In the genomic region with DNA sequence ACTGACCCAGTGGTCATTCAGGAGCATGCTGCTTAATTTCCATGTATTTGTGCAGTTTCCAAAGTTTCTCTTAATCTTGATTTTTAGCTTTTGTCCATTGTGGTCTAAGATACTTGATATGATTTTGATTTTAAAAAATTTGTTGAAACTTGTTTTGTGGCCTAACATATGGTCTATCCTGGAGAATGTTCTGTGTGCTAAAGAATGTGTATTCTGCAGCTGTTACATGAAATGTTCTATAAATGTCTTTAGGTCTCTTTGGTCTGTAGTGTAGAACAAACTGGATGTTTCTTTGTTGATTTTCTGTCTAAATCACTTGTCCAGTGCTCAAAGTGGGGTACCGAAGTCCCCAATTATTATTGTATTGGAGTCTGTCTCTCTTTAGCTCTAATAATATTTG, we compare ENCODE assay signal across 1 cellular context.
TF ChIP-seq lines count a peak whose summit lies in the region.

No MANE protein-coding gene starts in this region.

TF ChIP-seq in H1, 55 proteins besides CTCF, POLR2A, EP300 and RAD21:
- TF ChIP-seq CEBPB (IDR thresholded peaks at IDR 0.05; ENCODE audit: low read depth, low read length) (no peak), SP2 (IDR thresholded peaks at IDR 0.05; ENCODE audit: low read length) (no peak), SIX5 (IDR thresholded peaks at IDR 0.05; ENCODE audit: low read depth, low read length) (no peak)
